Comparison of ENCODE assay signal across 1 cellular context in the genomic region with DNA sequence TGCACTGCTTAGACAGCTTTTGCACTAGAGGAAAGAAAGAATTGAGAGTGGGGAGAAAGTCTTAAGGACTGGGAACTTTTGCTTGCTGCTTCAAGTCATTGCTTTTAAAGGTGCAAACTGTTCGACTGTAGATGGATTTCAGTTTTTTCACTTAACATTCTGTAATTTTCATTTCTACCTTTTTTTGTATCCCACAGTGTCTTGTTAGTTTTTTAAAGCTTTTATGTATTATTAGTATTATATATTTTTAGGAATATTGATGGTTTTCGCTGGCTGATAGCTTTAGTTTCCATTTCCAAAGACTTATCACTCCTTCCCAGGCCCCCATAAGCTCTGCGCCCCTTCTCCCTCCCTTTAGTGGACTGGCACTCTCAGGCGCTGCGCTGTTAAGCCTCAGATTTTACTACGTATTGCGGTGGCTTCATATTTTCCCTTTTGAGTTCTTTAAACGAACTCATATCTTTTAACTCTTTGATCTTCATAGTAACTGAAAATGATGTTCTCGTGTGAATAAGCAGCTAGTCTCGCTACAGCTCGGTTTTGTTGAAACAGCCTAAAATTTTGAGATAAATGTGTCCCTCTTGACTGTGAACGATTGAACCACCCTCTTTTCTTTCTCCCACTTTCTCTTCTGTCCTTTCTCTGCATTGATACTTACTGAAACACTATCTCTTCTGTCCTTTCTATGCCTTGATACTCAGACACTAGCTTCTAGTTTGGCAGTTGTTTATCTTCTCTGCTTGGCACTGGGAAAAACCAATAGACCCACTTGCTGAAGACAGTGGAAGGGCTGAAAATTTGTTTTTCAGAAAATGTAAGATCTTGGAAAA.
TF ChIP-seq lines count a peak whose summit lies in the region.

No MANE protein-coding gene starts in this region.

TF ChIP-seq in K562, 482 proteins besides CTCF, POLR2A, EP300 and RAD21 (continued from another document and continues in another):
- TF ChIP-seq, protein P1, sequence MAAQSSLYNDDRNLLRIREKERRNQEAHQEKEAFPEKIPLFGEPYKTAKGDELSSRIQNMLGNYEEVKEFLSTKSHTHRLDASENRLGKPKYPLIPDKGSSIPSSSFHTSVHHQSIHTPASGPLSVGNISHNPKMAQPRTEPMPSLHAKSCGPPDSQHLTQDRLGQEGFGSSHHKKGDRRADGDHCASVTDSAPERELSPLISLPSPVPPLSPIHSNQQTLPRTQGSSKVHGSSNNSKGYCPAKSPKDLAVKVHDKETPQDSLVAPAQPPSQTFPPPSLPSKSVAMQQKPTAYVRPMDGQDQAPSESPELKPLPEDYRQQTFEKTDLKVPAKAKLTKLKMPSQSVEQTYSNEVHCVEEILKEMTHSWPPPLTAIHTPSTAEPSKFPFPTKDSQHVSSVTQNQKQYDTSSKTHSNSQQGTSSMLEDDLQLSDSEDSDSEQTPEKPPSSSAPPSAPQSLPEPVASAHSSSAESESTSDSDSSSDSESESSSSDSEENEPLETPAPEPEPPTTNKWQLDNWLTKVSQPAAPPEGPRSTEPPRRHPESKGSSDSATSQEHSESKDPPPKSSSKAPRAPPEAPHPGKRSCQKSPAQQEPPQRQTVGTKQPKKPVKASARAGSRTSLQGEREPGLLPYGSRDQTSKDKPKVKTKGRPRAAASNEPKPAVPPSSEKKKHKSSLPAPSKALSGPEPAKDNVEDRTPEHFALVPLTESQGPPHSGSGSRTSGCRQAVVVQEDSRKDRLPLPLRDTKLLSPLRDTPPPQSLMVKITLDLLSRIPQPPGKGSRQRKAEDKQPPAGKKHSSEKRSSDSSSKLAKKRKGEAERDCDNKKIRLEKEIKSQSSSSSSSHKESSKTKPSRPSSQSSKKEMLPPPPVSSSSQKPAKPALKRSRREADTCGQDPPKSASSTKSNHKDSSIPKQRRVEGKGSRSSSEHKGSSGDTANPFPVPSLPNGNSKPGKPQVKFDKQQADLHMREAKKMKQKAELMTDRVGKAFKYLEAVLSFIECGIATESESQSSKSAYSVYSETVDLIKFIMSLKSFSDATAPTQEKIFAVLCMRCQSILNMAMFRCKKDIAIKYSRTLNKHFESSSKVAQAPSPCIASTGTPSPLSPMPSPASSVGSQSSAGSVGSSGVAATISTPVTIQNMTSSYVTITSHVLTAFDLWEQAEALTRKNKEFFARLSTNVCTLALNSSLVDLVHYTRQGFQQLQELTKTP (IDR thresholded peaks at IDR 0.05; ENCODE audit: low read depth in 1 of 2, partially characterized antibody in 2 of 2): peak in 1 of 2 experiments; percentile 5
- TF ChIP-seq DACH1 (IDR thresholded peaks at IDR 0.05; ENCODE audit: partially characterized antibody): no peak
- TF ChIP-seq ZC3H8 (IDR thresholded peaks at IDR 0.05): no peak
- peak; percentile 63 for TF ChIP-seq RBFOX2 (IDR thresholded peaks at IDR 0.05; ENCODE audit: low read depth, low read length)
- TF ChIP-seq, protein P2, sequence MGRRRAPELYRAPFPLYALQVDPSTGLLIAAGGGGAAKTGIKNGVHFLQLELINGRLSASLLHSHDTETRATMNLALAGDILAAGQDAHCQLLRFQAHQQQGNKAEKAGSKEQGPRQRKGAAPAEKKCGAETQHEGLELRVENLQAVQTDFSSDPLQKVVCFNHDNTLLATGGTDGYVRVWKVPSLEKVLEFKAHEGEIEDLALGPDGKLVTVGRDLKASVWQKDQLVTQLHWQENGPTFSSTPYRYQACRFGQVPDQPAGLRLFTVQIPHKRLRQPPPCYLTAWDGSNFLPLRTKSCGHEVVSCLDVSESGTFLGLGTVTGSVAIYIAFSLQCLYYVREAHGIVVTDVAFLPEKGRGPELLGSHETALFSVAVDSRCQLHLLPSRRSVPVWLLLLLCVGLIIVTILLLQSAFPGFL (CRISPR knock-in tag; IDR thresholded peaks at IDR 0.05): no peak
- TF ChIP-seq, protein P3, sequence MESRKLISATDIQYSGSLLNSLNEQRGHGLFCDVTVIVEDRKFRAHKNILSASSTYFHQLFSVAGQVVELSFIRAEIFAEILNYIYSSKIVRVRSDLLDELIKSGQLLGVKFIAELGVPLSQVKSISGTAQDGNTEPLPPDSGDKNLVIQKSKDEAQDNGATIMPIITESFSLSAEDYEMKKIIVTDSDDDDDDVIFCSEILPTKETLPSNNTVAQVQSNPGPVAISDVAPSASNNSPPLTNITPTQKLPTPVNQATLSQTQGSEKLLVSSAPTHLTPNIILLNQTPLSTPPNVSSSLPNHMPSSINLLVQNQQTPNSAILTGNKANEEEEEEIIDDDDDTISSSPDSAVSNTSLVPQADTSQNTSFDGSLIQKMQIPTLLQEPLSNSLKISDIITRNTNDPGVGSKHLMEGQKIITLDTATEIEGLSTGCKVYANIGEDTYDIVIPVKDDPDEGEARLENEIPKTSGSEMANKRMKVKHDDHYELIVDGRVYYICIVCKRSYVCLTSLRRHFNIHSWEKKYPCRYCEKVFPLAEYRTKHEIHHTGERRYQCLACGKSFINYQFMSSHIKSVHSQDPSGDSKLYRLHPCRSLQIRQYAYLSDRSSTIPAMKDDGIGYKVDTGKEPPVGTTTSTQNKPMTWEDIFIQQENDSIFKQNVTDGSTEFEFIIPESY (CRISPR knock-in tag; IDR thresholded peaks at IDR 0.05): no peak
- TF ChIP-seq, protein P4, sequence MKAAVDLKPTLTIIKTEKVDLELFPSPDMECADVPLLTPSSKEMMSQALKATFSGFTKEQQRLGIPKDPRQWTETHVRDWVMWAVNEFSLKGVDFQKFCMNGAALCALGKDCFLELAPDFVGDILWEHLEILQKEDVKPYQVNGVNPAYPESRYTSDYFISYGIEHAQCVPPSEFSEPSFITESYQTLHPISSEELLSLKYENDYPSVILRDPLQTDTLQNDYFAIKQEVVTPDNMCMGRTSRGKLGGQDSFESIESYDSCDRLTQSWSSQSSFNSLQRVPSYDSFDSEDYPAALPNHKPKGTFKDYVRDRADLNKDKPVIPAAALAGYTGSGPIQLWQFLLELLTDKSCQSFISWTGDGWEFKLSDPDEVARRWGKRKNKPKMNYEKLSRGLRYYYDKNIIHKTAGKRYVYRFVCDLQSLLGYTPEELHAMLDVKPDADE (conservative IDR thresholded peaks at IDR 0.05; ENCODE audit: control insufficient read depth, low read depth, low read length): no peak
- no peak for TF ChIP-seq CBX1 (IDR thresholded peaks at IDR 0.05; ENCODE audit: low read depth)
- TF ChIP-seq KDM2B (CRISPR knock-in tag; IDR thresholded peaks at IDR 0.05): no peak
- TF ChIP-seq, protein P5, sequence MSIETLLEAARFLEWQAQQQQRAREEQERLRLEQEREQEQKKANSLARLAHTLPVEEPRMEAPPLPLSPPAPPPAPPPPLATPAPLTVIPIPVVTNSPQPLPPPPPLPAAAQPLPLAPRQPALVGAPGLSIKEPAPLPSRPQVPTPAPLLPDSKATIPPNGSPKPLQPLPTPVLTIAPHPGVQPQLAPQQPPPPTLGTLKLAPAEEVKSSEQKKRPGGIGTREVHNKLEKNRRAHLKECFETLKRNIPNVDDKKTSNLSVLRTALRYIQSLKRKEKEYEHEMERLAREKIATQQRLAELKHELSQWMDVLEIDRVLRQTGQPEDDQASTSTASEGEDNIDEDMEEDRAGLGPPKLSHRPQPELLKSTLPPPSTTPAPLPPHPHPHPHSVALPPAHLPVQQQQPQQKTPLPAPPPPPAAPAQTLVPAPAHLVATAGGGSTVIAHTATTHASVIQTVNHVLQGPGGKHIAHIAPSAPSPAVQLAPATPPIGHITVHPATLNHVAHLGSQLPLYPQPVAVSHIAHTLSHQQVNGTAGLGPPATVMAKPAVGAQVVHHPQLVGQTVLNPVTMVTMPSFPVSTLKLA (conservative IDR thresholded peaks at IDR 0.05): no peak; a peak in 2 of 4 replicates
- no peak for TF ChIP-seq ZNF76 (CRISPR knock-in tag; IDR thresholded peaks at IDR 0.05; ENCODE audit: borderline replicate concordance)
- TF ChIP-seq, protein P6, sequence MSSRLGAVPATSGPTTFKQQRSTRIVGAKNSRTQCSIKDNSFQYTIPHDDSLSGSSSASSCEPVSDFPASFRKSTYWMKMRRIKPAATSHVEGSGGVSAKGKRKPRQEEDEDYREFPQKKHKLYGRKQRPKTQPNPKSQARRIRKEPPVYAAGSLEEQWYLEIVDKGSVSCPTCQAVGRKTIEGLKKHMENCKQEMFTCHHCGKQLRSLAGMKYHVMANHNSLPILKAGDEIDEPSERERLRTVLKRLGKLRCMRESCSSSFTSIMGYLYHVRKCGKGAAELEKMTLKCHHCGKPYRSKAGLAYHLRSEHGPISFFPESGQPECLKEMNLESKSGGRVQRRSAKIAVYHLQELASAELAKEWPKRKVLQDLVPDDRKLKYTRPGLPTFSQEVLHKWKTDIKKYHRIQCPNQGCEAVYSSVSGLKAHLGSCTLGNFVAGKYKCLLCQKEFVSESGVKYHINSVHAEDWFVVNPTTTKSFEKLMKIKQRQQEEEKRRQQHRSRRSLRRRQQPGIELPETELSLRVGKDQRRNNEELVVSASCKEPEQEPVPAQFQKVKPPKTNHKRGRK (tag; IDR thresholded peaks at IDR 0.05): no peak
- TF ChIP-seq COPS2 (conservative IDR thresholded peaks at IDR 0.05): no peak
- TF ChIP-seq MED1 (CRISPR knock-in tag; IDR thresholded peaks at IDR 0.05; ENCODE audit: borderline replicate concordance): no peak
- 0 out of 2 replicates have a peak, but pooled peaks have one; percentile 9 for TF ChIP-seq ELF2 (CRISPR knock-in tag; IDR thresholded peaks at IDR 0.05)
- TF ChIP-seq MECOM (CRISPR knock-in tag; IDR thresholded peaks at IDR 0.05): no peak
- TF ChIP-seq ZNF354B (CRISPR knock-in tag; IDR thresholded peaks at IDR 0.05): no peak
- no peak for TF ChIP-seq RFX1 (IDR thresholded peaks at IDR 0.05)
- TF ChIP-seq, protein P7, sequence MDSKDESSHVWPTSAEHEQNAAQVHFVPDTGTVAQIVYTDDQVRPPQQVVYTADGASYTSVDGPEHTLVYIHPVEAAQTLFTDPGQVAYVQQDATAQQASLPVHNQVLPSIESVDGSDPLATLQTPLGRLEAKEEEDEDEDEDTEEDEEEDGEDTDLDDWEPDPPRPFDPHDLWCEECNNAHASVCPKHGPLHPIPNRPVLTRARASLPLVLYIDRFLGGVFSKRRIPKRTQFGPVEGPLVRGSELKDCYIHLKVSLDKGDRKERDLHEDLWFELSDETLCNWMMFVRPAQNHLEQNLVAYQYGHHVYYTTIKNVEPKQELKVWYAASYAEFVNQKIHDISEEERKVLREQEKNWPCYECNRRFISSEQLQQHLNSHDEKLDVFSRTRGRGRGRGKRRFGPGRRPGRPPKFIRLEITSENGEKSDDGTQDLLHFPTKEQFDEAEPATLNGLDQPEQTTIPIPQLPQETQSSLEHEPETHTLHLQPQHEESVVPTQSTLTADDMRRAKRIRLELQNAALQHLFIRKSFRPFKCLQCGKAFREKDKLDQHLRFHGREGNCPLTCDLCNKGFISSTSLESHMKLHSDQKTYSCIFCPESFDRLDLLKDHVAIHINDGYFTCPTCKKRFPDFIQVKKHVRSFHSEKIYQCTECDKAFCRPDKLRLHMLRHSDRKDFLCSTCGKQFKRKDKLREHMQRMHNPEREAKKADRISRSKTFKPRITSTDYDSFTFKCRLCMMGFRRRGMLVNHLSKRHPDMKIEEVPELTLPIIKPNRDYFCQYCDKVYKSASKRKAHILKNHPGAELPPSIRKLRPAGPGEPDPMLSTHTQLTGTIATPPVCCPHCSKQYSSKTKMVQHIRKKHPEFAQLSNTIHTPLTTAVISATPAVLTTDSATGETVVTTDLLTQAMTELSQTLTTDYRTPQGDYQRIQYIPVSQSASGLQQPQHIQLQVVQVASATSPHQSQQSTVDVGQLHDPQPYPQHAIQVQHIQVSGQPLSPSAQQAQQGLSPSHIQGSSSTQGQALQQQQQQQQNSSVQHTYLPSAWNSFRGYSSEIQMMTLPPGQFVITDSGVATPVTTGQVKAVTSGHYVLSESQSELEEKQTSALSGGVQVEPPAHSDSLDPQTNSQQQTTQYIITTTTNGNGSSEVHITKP (IDR thresholded peaks at IDR 0.05; ENCODE audit: partially characterized antibody): peak; percentile 33
- TF ChIP-seq E2F3 (CRISPR knock-in tag; IDR thresholded peaks at IDR 0.05): 0 out of 2 replicates have a peak, but pooled peaks have one; percentile 19
